In the genomic region with DNA sequence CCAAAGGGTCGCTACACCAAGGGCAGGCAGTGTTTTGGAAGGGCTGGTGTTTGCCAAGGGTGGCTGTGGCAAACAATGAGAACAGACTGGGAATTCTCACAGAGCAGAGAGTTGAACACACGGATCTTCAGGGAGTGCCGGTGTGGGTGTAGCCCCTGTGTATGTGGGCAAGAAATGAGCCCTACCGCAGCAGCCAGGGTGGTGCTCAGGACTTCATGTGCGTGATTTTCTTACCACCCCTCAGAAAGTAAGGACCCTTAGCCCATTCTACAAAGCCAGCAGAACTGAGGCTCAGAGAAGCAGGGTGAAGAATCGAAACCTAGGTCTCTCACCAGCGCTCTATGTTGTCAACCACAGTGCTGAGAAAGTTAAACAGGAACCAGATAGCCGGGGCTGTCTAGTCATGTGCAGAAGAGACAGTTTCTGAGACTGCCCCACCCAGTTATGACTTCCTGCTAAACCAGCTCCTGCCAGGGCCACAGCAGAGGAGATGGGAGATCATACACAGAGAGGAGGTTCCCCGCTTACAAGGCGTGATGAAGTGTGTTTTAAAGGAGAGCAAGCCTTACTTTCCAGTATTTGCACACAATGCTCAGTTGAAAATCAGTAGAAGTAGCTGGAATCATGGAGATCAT, we compare ENCODE assay signal across 8 cellular contexts. TPM values are rescaled to one million over a fixed set of nuclear protein-coding genes. Genes with fewer than 3 reads are reported as not detected.
DNase-seq lines count a peak whose midpoint lies in the region; ATAC-seq and TF ChIP-seq lines count a peak whose summit lies in the region.

No MANE protein-coding gene starts in this region.

- peak overlapping the region in 3 of 10 donors; percentile 11 to 39 (median 15) for H3K4me3 ChIP-seq in heart right ventricle

- peaks cover 0 to 21% (median 8%) of the 10 kb centered on the region in 9 donors for H3K36me3 ChIP-seq in heart right ventricle

- ATAC-seq in GM18498 (IDR thresholded peaks at IDR 0.05; ENCODE audit: unreplicated experiment), result peak; percentile 99
- peak; percentile 99 for ATAC-seq in HG02798 (IDR thresholded peaks at IDR 0.05; ENCODE audit: poor library complexity, unreplicated experiment)
- ATAC-seq in heart right ventricle, result peak; percentile 75 to 91 (median 85)

- no peaks in the 10 kb centered on the region for H3K27me3 ChIP-seq in heart right ventricle

- peak overlapping the region in 6 of 10 donors; percentile 10 to 93 (median 26) for H3K27ac ChIP-seq in heart right ventricle

- H3K4me1 ChIP-seq in heart right ventricle, result peaks cover 0 to 16% (median 0%) of the 10 kb centered on the region in 9 donors

- TF ChIP-seq CTCF in heart right ventricle (IDR thresholded peaks at IDR 0.05), result no peak

- no peaks in the 10 kb centered on the region for H3K9me3 ChIP-seq in heart right ventricle

- DNase-seq in NOMO-1 treated with DMSO at 0.1 percent for 48 hours (lab: John Stamatoyannopoulos, UW; ENCODE audit: unreplicated experiment) (peak; percentile 96), heart right ventricle (peak in 1 of 2 donors; percentile 38), NCI-H2107 treated with DMSO at 0.1 percent for 48 hours (lab: John Stamatoyannopoulos, UW; ENCODE audit: unreplicated experiment) (no peak), HK-2 (ENCODE audit: unreplicated experiment) (no peak)
- DNase-seq in activated T-cell treated with anti-CD3 and anti-CD28 coated beads, Interleukin-2, amount 50 U/mL, for 1 hour, result peak; percentile 63
- peak; percentile 54 for DNase-seq in stimulated activated CD4-positive, alpha-beta T cell treated with anti-CD3 and anti-CD28 coated beads, Interleukin-2, amount 100 ng/mL, for 4 hours (ENCODE audit: low read depth)

- intact Hi-C loops in heart right ventricle (cut with DNase I), result no loop called here

- 52% methylated on average over 10 of the region's 10 CpGs for WGBS in heart right ventricle, 2 donors

RNA-seq across cellular contexts. Expression of gene MORC3, which starts 21.9 kb away (rescaled TPM):
- total RNA-seq in heart right ventricle, result 10 to 100 TPM; 14.6 to 21.2 (median 16.7) TPM
- polyA plus RNA-seq in heart right ventricle, result 10 to 100 TPM in 1 of 2 donors, 1 to 10 TPM in 1; 5.5 to 15.0 TPM

Comparison
In these comparisons a context has a peak if more than half of its experiments do, and no peak if none do; other contexts are left out.
1. DNase-seq: peak in NOMO-1 treated with DMSO at 0.1 percent for 48 hours (single experiment), activated T-cell treated with anti-CD3 and anti-CD28 coated beads, Interleukin-2, amount 50 U/mL, for 1 hour (single experiment) and stimulated activated CD4-positive, alpha-beta T cell treated with anti-CD3 and anti-CD28 coated beads, Interleukin-2, amount 100 ng/mL, for 4 hours (single experiment); none in NCI-H2107 treated with DMSO at 0.1 percent for 48 hours (single experiment) and HK-2 (single experiment).
2. Peak in every context shown above with its lines, with median percentiles within 50 percentile points of each other: ATAC-seq.